8 cellular contexts compared by ENCODE assay signal in the genomic region with DNA sequence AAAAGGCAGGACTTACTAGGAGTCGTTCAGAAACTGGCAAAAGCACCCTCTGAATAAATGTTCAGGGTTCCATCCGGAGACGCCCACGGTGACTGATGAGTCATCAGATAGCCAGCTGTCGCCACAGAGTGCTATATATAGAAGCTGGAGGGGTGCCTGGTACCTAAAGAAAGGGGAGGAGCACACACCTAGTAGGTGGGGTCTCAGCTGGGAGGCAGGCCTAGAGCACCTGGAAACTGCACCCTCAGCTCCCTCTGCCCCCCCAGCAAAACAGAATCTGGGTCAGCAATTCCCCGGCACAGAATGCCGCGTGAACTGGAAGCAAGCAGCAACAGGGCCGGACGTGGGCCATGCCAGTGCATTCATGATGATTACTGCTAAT.
DNase-seq lines count a peak whose midpoint lies in the region; ATAC-seq and TF ChIP-seq lines count a peak whose summit lies in the region.

No MANE protein-coding gene starts in this region.

- H3K9me3 ChIP-seq in CD8-positive, alpha-beta memory T cell (ENCODE audit: low read length) = no peaks in the 10 kb centered on the region
- H3K9me3 ChIP-seq in HUES48 (ENCODE audit: control insufficient read depth, insufficient read depth, low read length) (no peaks in the 10 kb centered on the region; the same call in 1 of the 2 replicates), RWPE2 (ENCODE audit: severe bottlenecking) (no peaks in the 10 kb centered on the region), transverse colon (no peaks in the 10 kb centered on the region)

- TF ChIP-seq EP300 in transverse colon (IDR thresholded peaks at IDR 0.05; ENCODE audit: low read depth) = no peak

- POLR2A ChIA-PET in CD8-positive, alpha-beta memory T cell (lab: Charles Lee) = interaction anchor here (1.3 to 2.6 kb wide), 6 partner anchors 15 to 321 kb away, joined by 3 to 15 read pairs (median 6); a partner anchor contains a TSS

- peaks cover 49 to 82% (median 73%) of the 10 kb centered on the region in 3 donors for H3K4me1 Mint-ChIP-seq in CD8-positive, alpha-beta memory T cell
- H3K4me1 Mint-ChIP-seq in memory B cell = peaks cover 25% of the 10 kb centered on the region

- no peaks in the 10 kb centered on the region for H3K36me3 ChIP-seq in CD8-positive, alpha-beta memory T cell (ENCODE audit: insufficient read depth, low read length)
- H3K36me3 ChIP-seq in HUES48 (ENCODE audit: control insufficient read depth, insufficient read depth, low read length) (no peaks in the 10 kb centered on the region), RWPE2 (ENCODE audit: low read depth) (no peaks in the 10 kb centered on the region), transverse colon (no peaks in the 10 kb centered on the region)

- H3K4me1 ChIP-seq in CD8-positive, alpha-beta memory T cell (ENCODE audit: insufficient read depth, low read length) = peaks cover 51% of the 10 kb centered on the region
- H3K4me1 ChIP-seq in HUES48 (ENCODE audit: control insufficient read depth, insufficient read depth, low read length) (peaks cover 50% of the 10 kb centered on the region), RWPE2 (ENCODE audit: insufficient read depth, poor library complexity, severe bottlenecking) (peaks cover 4% of the 10 kb centered on the region), transverse colon (no peaks in the 10 kb centered on the region)

- WGBS in transverse colon (ENCODE audit: low coverage in 1 of 2), 2 donors = 36% methylated on average over 8 of the region's 10 CpGs; no CpG with 5 or more reads in 1 of the 2 donors

- CTCF ChIA-PET in CD8-positive, alpha-beta memory T cell (lab: Charles Lee) = interaction anchor here (1.2 kb wide), 1 partner anchor 11 kb away, joined by 3 read pairs; no protein-coding TSS in a partner anchor

- peak overlapping the region; percentile 71 for H3K4me3 ChIP-seq in CD8-positive, alpha-beta memory T cell (ENCODE audit: low read length)
- no peak overlapping the region for H3K4me3 ChIP-seq in HUES48 (ENCODE audit: low read depth, low read length)
- H3K4me3 ChIP-seq in RWPE2 (ENCODE audit: severe bottlenecking) = no peak overlapping the region
- H3K4me3 ChIP-seq in transverse colon = no peak overlapping the region

- no peaks in the 10 kb centered on the region for H3K36me3 Mint-ChIP-seq in CD8-positive, alpha-beta memory T cell
- H3K36me3 Mint-ChIP-seq in memory B cell = no peaks in the 10 kb centered on the region

- TF ChIP-seq POLR2A in transverse colon (IDR thresholded peaks at IDR 0.05) = no peak

- in situ Hi-C loops in transverse colon (cut with MboI; ENCODE audit: low pct_ligation_motif_present in 1 of 4, low pct_unique_long_range_greater_than_20kb in 1 of 4, low sequenced_read_pairs in 3 of 4) = no loop called here

- peak; percentile 51 to 90 (median 68) for DNase-seq in CD8-positive, alpha-beta memory T cell
- DNase-seq in RWPE2 (ENCODE audit: low spot score) (no peak), memory B cell (ENCODE audit: low spot score in 2 of 2) (peak in 1 of 2 donors; percentile 18), transverse colon (peak; percentile 62), ureter (ENCODE audit: low spot score) (no peak)
- peak; percentile 91 for DNase-seq in activated effector memory CD4-positive, alpha-beta T cell treated with anti-CD3 and anti-CD28 coated beads, Interleukin-2, amount 50 U/mL, for 16 hours

- no peaks in the 10 kb centered on the region for H3K27me3 ChIP-seq in CD8-positive, alpha-beta memory T cell (ENCODE audit: insufficient read depth, low read length, poor library complexity, severe bottlenecking)
- no peaks in the 10 kb centered on the region for H3K27me3 ChIP-seq in HUES48 (ENCODE audit: control insufficient read depth, insufficient read depth, low read length)
- H3K27me3 ChIP-seq in RWPE2 (ENCODE audit: insufficient read depth, poor library complexity, severe bottlenecking) = no peaks in the 10 kb centered on the region
- H3K27me3 ChIP-seq in transverse colon = no peaks in the 10 kb centered on the region

- H3K27me3 Mint-ChIP-seq in CD8-positive, alpha-beta memory T cell = no peaks in the 10 kb centered on the region
- H3K27me3 Mint-ChIP-seq in memory B cell = no peaks in the 10 kb centered on the region

- no peaks in the 10 kb centered on the region for H3K9me3 Mint-ChIP-seq in CD8-positive, alpha-beta memory T cell
- no peaks in the 10 kb centered on the region for H3K9me3 Mint-ChIP-seq in memory B cell

- peak overlapping the region; percentile 96 for H3K27ac ChIP-seq in CD8-positive, alpha-beta memory T cell (ENCODE audit: low read depth, low read length)
- peak overlapping the region; percentile 39 for H3K27ac ChIP-seq in HUES48 (ENCODE audit: low read depth, low read length)
- H3K27ac ChIP-seq in RWPE2 (ENCODE audit: poor library complexity, severe bottlenecking) = no peak overlapping the region
- H3K27ac ChIP-seq in transverse colon = peak overlapping the region; percentile 52 to 70 (median 54)

- TF ChIP-seq CTCF in RWPE2 (IDR thresholded peaks at IDR 0.05; ENCODE audit: poor library complexity, severe bottlenecking) (no peak), transverse colon (IDR thresholded peaks at IDR 0.05) (no peak)

- ATAC-seq in GM21381 (IDR thresholded peaks at IDR 0.05; ENCODE audit: unreplicated experiment) = peak; percentile 44
- ATAC-seq in RWPE2 (ENCODE audit: low read depth) = 0 out of 3 replicates have a peak, but pooled peaks have one; percentile 31
- peak; percentile 65 for ATAC-seq in memory B cell (ENCODE audit: low read depth)

- peak overlapping the region; percentile 14 to 89 (median 84) for H3K4me3 Mint-ChIP-seq in CD8-positive, alpha-beta memory T cell
- peak overlapping the region; percentile 29 for H3K4me3 Mint-ChIP-seq in memory B cell

- intact Hi-C loops in transverse colon (cut with DNase I; ENCODE audit: low total_unique reads) = no loop called here

- no peak overlapping the region for H3K9ac ChIP-seq in HUES48 (ENCODE audit: low read depth, low read length)

- H3K27ac Mint-ChIP-seq in CD8-positive, alpha-beta memory T cell = peak overlapping the region; percentile 91 to 99 (median 98)
- H3K27ac Mint-ChIP-seq in memory B cell = peak overlapping the region; percentile 73

Comparison
In these comparisons a context has a peak if more than half of its experiments do, and no peak if none do; other contexts are left out.
1. DNase-seq: peak in CD8-positive, alpha-beta memory T cell (5 of 5), activated effector memory CD4-positive, alpha-beta T cell treated with anti-CD3 and anti-CD28 coated beads, Interleukin-2, amount 50 U/mL, for 16 hours (single experiment) and transverse colon (single experiment); none in RWPE2 (single experiment) and ureter (single experiment).
2. Peak in every context shown above with its lines, with median percentiles within 50 percentile points of each other: ATAC-seq.